In genomic region chr17:79049821-79050220, GRCh38 we compare ENCODE assay signal across 23 cellular contexts. TPM values are rescaled to one million over a fixed set of nuclear protein-coding genes. Genes with fewer than 3 reads are reported as not detected.
"Had no signal": no experiment of that assay in that cellular context is flagged by ENCODE, and none has a peak within 500 bp of the region (broad histone marks: within the 10 kb centered on the region; RNA-seq: fewer than 3 reads in every experiment).

No MANE protein-coding gene starts in this region.

- H3K27ac Mint-ChIP-seq: activated CD8-positive, alpha-beta T cell treated with anti-CD3 and anti-CD28 coated beads for 36 hours; activated naive CD4-positive, alpha-beta T cell treated with anti-CD3 and anti-CD28 coated beads, Interleukin-2, amount 50 U/mL, for 24 hours; activated T-cell treated with anti-CD3 and anti-CD28 coated beads, Interleukin-2, amount 50 U/mL, for 72 hours; activated T-helper 2 cell treated with anti-CD3 and anti-CD28 coated beads, Interferon-gamma antibody, Interleukin-2, Interleukin-4, amounts not matched to agents 10 μg/mL and 5 μg/mL and 100 μg/mL, durations not matched to agents 14 hours and 24 hours and 36 hours; brain; T-helper 1 cell treated with Interleukin-12 subunit alpha and Interleukin-12 subunit beta and Interleukin-4 antibody, amounts not matched to agents 30 μg/mL and 1 μg/mL, for 36 hours had no signal

- ATAC-seq: activated CD4-positive, CD25-positive, alpha-beta regulatory T cell treated with anti-CD3 and anti-CD28 coated beads, Interleukin-2, amount 50 U/mL, for 24 hours; activated CD8-positive, alpha-beta T cell treated with anti-CD3 and anti-CD28 coated beads for 36 hours; activated T-cell treated with anti-CD3 and anti-CD28 coated beads, Interleukin-2, amount 50 U/mL, for 72 hours; PC-3 had no signal

- FAIRE-seq: astrocyte, RCC 7860 had no signal

- H3K27ac ChIP-seq: KMS-11 had no signal

- H3K36me3 Mint-ChIP-seq: brain had no signal

- H3K4me2 ChIP-seq: KMS-11 had no signal

- DNase-seq: activated CD4-positive, alpha-beta T cell treated with anti-CD3 and anti-CD28 coated beads for 4 hours; activated CD8-positive, alpha-beta memory T cell treated with anti-CD3 and anti-CD28 coated beads, Interleukin-2, amount 50 U/mL, for 4 hours; activated CD8-positive, alpha-beta T cell treated with anti-CD3 and anti-CD28 coated beads for 36 hours; activated naive CD4-positive, alpha-beta T cell; activated T-cell treated with anti-CD3 and anti-CD28 coated beads, Interleukin-2, amount 50 U/mL, for 72 hours; amniotic stem cell; MV-4-11; NCI-H1092 treated with DMSO at 0.1 percent for 48 hours; NCI-H1417 treated with DMSO at 0.1 percent for 48 hours; NCI-H2029; NCI-H345; NCI-H510A; NCI-H526 treated with DMSO at 0.1 percent for 48 hours; PC-3; SHP77 treated with DMSO at 0.1 percent for 48 hours had no signal

- H3K4me3 Mint-ChIP-seq: activated CD8-positive, alpha-beta T cell treated with anti-CD3 and anti-CD28 coated beads for 36 hours; activated naive CD4-positive, alpha-beta T cell treated with anti-CD3 and anti-CD28 coated beads, Interleukin-2, amount 50 U/mL, for 24 hours; activated T-cell treated with anti-CD3 and anti-CD28 coated beads, Interleukin-2, amount 50 U/mL, for 72 hours; brain; T-helper 1 cell treated with Interleukin-12 subunit alpha and Interleukin-12 subunit beta and Interleukin-4 antibody, amounts not matched to agents 30 μg/mL and 1 μg/mL, for 36 hours had no signal

- H3K9ac ChIP-seq: KMS-11 had no signal

RNA-seq across cellular contexts. Expression of gene C1QTNF1, which starts 25.9 kb away (rescaled TPM):
- total RNA-seq: activated T-helper 2 cell treated with anti-CD3 and anti-CD28 coated beads, Interferon-gamma antibody, Interleukin-2, Interleukin-4, amounts not matched to agents 10 μg/mL and 5 μg/mL and 100 μg/mL, durations not matched to agents 14 hours and 24 hours and 36 hours had no signal
